In genomic region chr20:50003253-50003656, GRCh38 we compare ENCODE assay signal across 1 cellular context.
TF ChIP-seq lines count a peak whose summit lies in the region.

No MANE protein-coding gene starts in this region.

TF ChIP-seq in K562, 482 proteins besides CTCF, POLR2A, EP300 and RAD21 (continued from another document and continues in another):
- TF ChIP-seq POLR2AphosphoS5 (IDR thresholded peaks at IDR 0.05; ENCODE audit: control insufficient read depth, insufficient read depth, low read depth, low read length) = no peak
- TF ChIP-seq JUND (IDR thresholded peaks at IDR 0.05; ENCODE audit: borderline replicate concordance, low read depth, low read length) = peak; percentile 77
- no peak; the same call in 2 of the 3 replicates for TF ChIP-seq JUND (tag; IDR thresholded peaks at IDR 0.05; ENCODE audit: borderline replicate concordance, low read depth, low read length)
- TF ChIP-seq ZBTB17 (CRISPR knock-in tag; IDR thresholded peaks at IDR 0.05) = no peak
- no peak for TF ChIP-seq ZNF407 (IDR thresholded peaks at IDR 0.05; ENCODE audit: low read depth)
- no peak for TF ChIP-seq FOSL1 (tag; conservative IDR thresholded peaks at IDR 0.05)
- TF ChIP-seq ZNF23 (CRISPR knock-in tag; IDR thresholded peaks at IDR 0.05) = no peak
- peak; percentile 64 for TF ChIP-seq JUN (IDR thresholded peaks at IDR 0.05; ENCODE audit: borderline replicate concordance, low read depth, low read length)
- no peak for TF ChIP-seq JUN (CRISPR knock-in tag; IDR thresholded peaks at IDR 0.05; ENCODE audit: borderline replicate concordance)
- TF ChIP-seq IFI16 (CRISPR knock-in tag; IDR thresholded peaks at IDR 0.05) = no peak
- no peak for TF ChIP-seq ZFP1 (CRISPR knock-in tag; IDR thresholded peaks at IDR 0.05)
- no peak; the same call in 1 of the 2 replicates for TF ChIP-seq MGA (IDR thresholded peaks at IDR 0.05)
- TF ChIP-seq CHD1 (IDR thresholded peaks at IDR 0.05; ENCODE audit: low read length) = no peak
- TF ChIP-seq PRDM10 (IDR thresholded peaks at IDR 0.05; ENCODE audit: partially characterized antibody) = no peak
- TF ChIP-seq SMARCC2 (IDR thresholded peaks at IDR 0.05; ENCODE audit: low read depth) = no peak
- TF ChIP-seq SAP30 (IDR thresholded peaks at IDR 0.05; ENCODE audit: borderline replicate concordance, insufficient read depth, low read depth, low read length, poor library complexity, severe bottlenecking) = no peak
- peak; percentile 68; the same call in 1 of the 2 replicates for TF ChIP-seq ATF4 (CRISPR knock-in tag; IDR thresholded peaks at IDR 0.05)
- no peak for TF ChIP-seq NCOA6 (IDR thresholded peaks at IDR 0.05)
- no peak for TF ChIP-seq DNMT1 (IDR thresholded peaks at IDR 0.05)
- TF ChIP-seq SIN3A (IDR thresholded peaks at IDR 0.05; ENCODE audit: borderline replicate concordance in 2 of 2, control insufficient read depth in 1 of 2, low read depth in 2 of 2, low read length in 2 of 2) = no peak
- TF ChIP-seq SIN3B (IDR thresholded peaks at IDR 0.05; ENCODE audit: low read depth) = no peak
- TF ChIP-seq HNRNPLL (IDR thresholded peaks at IDR 0.05; ENCODE audit: low read depth, low read length, poor library complexity, severe bottlenecking) = no peak
- no peak for TF ChIP-seq HDAC1 (IDR thresholded peaks at IDR 0.05)
- no peak for TF ChIP-seq TAL1 (IDR thresholded peaks at IDR 0.05)
- no peak for TF ChIP-seq IRF1 (CRISPR knock-in tag; IDR thresholded peaks at IDR 0.05; ENCODE audit: borderline replicate concordance)
- TF ChIP-seq RBM22 (IDR thresholded peaks at IDR 0.05; ENCODE audit: low read depth, low read length, poor library complexity, severe bottlenecking) = no peak
- TF ChIP-seq ZBTB8A (IDR thresholded peaks at IDR 0.05; ENCODE audit: partially characterized antibody) = no peak
- TF ChIP-seq ZNF655 (CRISPR knock-in tag; IDR thresholded peaks at IDR 0.05) = no peak
- no peak for TF ChIP-seq KAT8 (IDR thresholded peaks at IDR 0.05; ENCODE audit: low read depth)
- no peak for TF ChIP-seq KDM4B (IDR thresholded peaks at IDR 0.05; ENCODE audit: borderline replicate concordance in 2 of 2, low read depth in 1 of 2)
